In the genomic region with DNA sequence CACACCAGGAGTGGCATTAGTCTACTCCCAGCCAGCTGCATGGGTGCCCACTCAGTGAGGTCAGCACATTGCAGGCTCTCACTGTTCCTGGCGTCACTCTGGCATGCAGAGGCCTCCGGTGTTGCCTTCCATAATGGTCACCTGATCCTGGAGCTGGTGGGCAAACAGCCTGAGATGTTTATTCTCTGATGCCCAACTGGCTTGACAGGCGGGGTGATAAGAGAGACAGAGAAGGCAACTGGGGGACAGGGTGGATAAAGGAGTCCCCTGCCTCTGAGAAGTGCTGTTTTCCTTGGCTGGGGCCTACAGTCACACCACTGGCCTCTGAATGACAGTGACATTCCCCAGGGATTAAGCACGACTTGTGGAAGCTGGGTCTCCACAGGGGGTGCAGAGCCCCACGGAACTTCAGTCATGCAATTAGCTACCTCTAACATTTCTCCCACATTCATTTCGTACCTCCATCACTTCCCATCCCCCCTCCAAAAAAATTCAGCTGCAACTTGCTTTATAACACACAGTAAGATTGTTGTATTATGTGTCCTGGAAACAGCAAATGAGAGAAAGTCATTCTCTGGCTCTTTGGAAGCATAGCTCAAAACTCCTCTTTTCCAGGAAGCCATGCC, we compare ENCODE assay signal across 14 cellular contexts. TPM values are rescaled to one million over a fixed set of nuclear protein-coding genes. Genes with fewer than 3 reads are reported as not detected.
DNase-seq lines count a peak whose midpoint lies in the region; ATAC-seq and TF ChIP-seq lines count a peak whose summit lies in the region.
"Had no signal": no experiment of that assay in that cellular context is flagged by ENCODE, and none has a peak within 500 bp of the region (broad histone marks: within the 10 kb centered on the region; RNA-seq: fewer than 3 reads in every experiment).

No MANE protein-coding gene starts in this region.

- H3K9me3 ChIP-seq in OCI-LY1 (ENCODE audit: low read length) (no peaks in the 10 kb centered on the region), osteoblast (ENCODE audit: low read depth, low read length) (no peaks in the 10 kb centered on the region), ovary (no peaks in the 10 kb centered on the region)
- H3K9me3 ChIP-seq: colonic mucosa, esophagus squamous epithelium had no signal

- ATAC-seq in Right ventricle myocardium superior (ENCODE audit: poor library complexity): peak; percentile 84
- no peak for ATAC-seq in GM21619 (IDR thresholded peaks at IDR 0.05; ENCODE audit: unreplicated experiment)
- no peak for ATAC-seq in HG03097 (IDR thresholded peaks at IDR 0.05; ENCODE audit: low FRiP score, unreplicated experiment)
- ATAC-seq: activated CD8-positive, alpha-beta memory T cell treated with anti-CD3 and anti-CD28 coated beads, Interleukin-2, amount 10 ng/mL, durations not matched to agents 7 days and 5 days; stimulated activated naive B cell treated with anti-CD40 and anti-IgM and Interleukin-4, amounts not matched to agents 10 μg/mL and 1 μg/mL and 100 μg/mL, for 72 hours had no signal

- no peaks in the 10 kb centered on the region for H3F3A ChIP-seq in OCI-LY1 (ENCODE audit: insufficient read depth, low read length)

- intact Hi-C loops in Right ventricle myocardium superior (cut with DNase I): no loop called here
- intact Hi-C loops in ovary (cut with DNase I): no loop called here

- H4K20me1 ChIP-seq in OCI-LY1 (ENCODE audit: insufficient read depth, low read length): no peaks in the 10 kb centered on the region
- H4K20me1 ChIP-seq in osteoblast (ENCODE audit: insufficient read depth, low read length): no peaks in the 10 kb centered on the region

- H2AFZ ChIP-seq in OCI-LY1 (ENCODE audit: low read length) (no peak overlapping the region), osteoblast (ENCODE audit: low read length) (peak overlapping the region; percentile 42)

- WGBS in ovary, 3 donors: 50 to 59% (median 57%) methylated on average over 6 of the region's 6 CpGs

- H3K36me3 ChIP-seq in OCI-LY1 (ENCODE audit: insufficient read depth, low read length) (no peaks in the 10 kb centered on the region), osteoblast (ENCODE audit: insufficient read depth, low read length) (no peaks in the 10 kb centered on the region), ovary (no peaks in the 10 kb centered on the region)
- H3K36me3 ChIP-seq: colonic mucosa, esophagus squamous epithelium had no signal

- H3K79me2 ChIP-seq in OCI-LY1 (ENCODE audit: insufficient read depth, low read length): no peaks in the 10 kb centered on the region
- no peaks in the 10 kb centered on the region for H3K79me2 ChIP-seq in osteoblast (ENCODE audit: insufficient read depth, low read length)

- H3K4me3 ChIP-seq in OCI-LY1 (ENCODE audit: low read depth, low read length, poor library complexity, severe bottlenecking): no peak overlapping the region
- H3K4me3 ChIP-seq in osteoblast (ENCODE audit: insufficient read depth, low read length): no peak overlapping the region
- no peak overlapping the region for H3K4me3 ChIP-seq in ovary
- H3K4me3 ChIP-seq: colonic mucosa, esophagus squamous epithelium had no signal

- no peaks in the 10 kb centered on the region for H3K9me2 ChIP-seq in OCI-LY1 (ENCODE audit: low read depth, low read length)

- peak overlapping the region; percentile 6; the same call in 1 of the 2 replicates for H3K9ac ChIP-seq in OCI-LY1 (ENCODE audit: low read length)

- TF ChIP-seq CTCF in OCI-LY1 (IDR thresholded peaks at IDR 0.05; ENCODE audit: low read length): no peak
- no peak for TF ChIP-seq CTCF in osteoblast (IDR thresholded peaks at IDR 0.05; ENCODE audit: extremely low read depth, low read depth, low read length)
- no peak for TF ChIP-seq CTCF in ovary (IDR thresholded peaks at IDR 0.05)

- TF ChIP-seq POLR2A in ovary (IDR thresholded peaks at IDR 0.05): no peak

- peak overlapping the region; percentile 16; the same call in 1 of the 2 replicates for H3K4me2 ChIP-seq in OCI-LY1 (ENCODE audit: low read length)
- H3K4me2 ChIP-seq in osteoblast (ENCODE audit: insufficient read depth, low read length): no peak overlapping the region

- TF ChIP-seq EP300 in ovary (IDR thresholded peaks at IDR 0.05): no peak

- H3K27me3 ChIP-seq in OCI-LY1 (ENCODE audit: insufficient read depth, low read length): no peaks in the 10 kb centered on the region
- peaks cover 25% of the 10 kb centered on the region for H3K27me3 ChIP-seq in osteoblast (ENCODE audit: insufficient read depth, low read length)
- H3K27me3 ChIP-seq in ovary: no peaks in the 10 kb centered on the region

- in situ Hi-C loops in G401 (cut with HindIII; ENCODE audit: low sequenced_read_pairs): no loop called here

- H3K4me1 ChIP-seq in OCI-LY1 (ENCODE audit: insufficient read depth, low read length, severe bottlenecking) (peaks cover 62% of the 10 kb centered on the region), osteoblast (ENCODE audit: insufficient read depth, low read length) (no peaks in the 10 kb centered on the region), ovary (ENCODE audit: insufficient read depth) (no peaks in the 10 kb centered on the region)
- H3K4me1 ChIP-seq: colonic mucosa, esophagus squamous epithelium had no signal

- DNase-seq in EH (ENCODE audit: low read depth) (peak; percentile 22), Right ventricle myocardium superior (peak; percentile 79), osteoblast (ENCODE audit: insufficient read length, low spot score, missing footprints) (no peak), ovary (no peak), G401 (ENCODE audit: low spot score) (no peak)
- DNase-seq: activated CD8-positive, alpha-beta memory T cell treated with anti-CD3 and anti-CD28 coated beads, Interleukin-2, amount 10 ng/mL, durations not matched to agents 7 days and 5 days; activated naive CD8-positive, alpha-beta T cell treated with anti-CD3 and anti-CD28 coated beads for 36 hours; colonic mucosa; esophagus squamous epithelium; stimulated activated CD4-positive, alpha-beta T cell treated with anti-CD3 and anti-CD28 coated beads, Interleukin-4, amount 100 ng/mL, for 24 hours; stimulated activated naive B cell treated with anti-CD40 and anti-IgM and Interleukin-4, amounts not matched to agents 10 μg/mL and 1 μg/mL and 100 μg/mL, for 72 hours had no signal

- peak overlapping the region; percentile 58 for H3K27ac ChIP-seq in OCI-LY1 (ENCODE audit: low read depth, low read length, poor library complexity, severe bottlenecking)
- no peak overlapping the region for H3K27ac ChIP-seq in osteoblast (ENCODE audit: low read depth, low read length)
- no peak overlapping the region for H3K27ac ChIP-seq in ovary
- H3K27ac ChIP-seq: colonic mucosa, esophagus squamous epithelium had no signal

RNA-seq across cellular contexts. Expression of gene RBM20, which starts 7.1 kb away (rescaled TPM):
- total RNA-seq in Right ventricle myocardium superior (103 TPM), osteoblast (under 0.01 TPM in 1 of 2 replicates, not detected in the other), ovary (1 to 10 TPM in 6 of 7 donors, under 1 TPM in 1; 0.96 to 4.9 (median 3.6) TPM)
- 1 to 10 TPM; 2.4 to 3.9 TPM for polyA plus RNA-seq in ovary
- 2.4 and 2.7 TPM in 2 replicates for total RNA-seq in G401 (2014; rRNA removed; shearing (Covaris generic))

Comparison
In these comparisons a context has a peak if more than half of its experiments do, and no peak if none do; other contexts are left out.
1. DNase-seq: peak in EH (single experiment) and Right ventricle myocardium superior (single experiment); none in osteoblast (single experiment), ovary (0 of 5) and G401 (single experiment).
2. RNA of gene RBM20, which starts 7.1 kb away (total RNA-seq): 103 TPM in Right ventricle myocardium superior (single experiment); 0.96 to 4.9 TPM in ovary, 2.4 to 2.7 TPM in G401 and under 0.01 TPM in osteoblast; every median in the first group is over 10 times any median in the second.